Comparison of ENCODE assay signal across 9 cellular contexts in genomic region chr3:4825572-4826236, GRCh38.
DNase-seq lines count a peak whose midpoint lies in the region; ATAC-seq, FAIRE-seq and TF ChIP-seq lines count a peak whose summit lies in the region.
"Had no signal": no experiment of that assay in that cellular context is flagged by ENCODE, and none has a peak within 500 bp of the region (broad histone marks: within the 10 kb centered on the region; RNA-seq: fewer than 3 reads in every experiment).

No MANE protein-coding gene starts in this region.

- TF ChIP-seq CTCF in coronary artery (IDR thresholded peaks at IDR 0.05), result no peak

- H3K36me3 ChIP-seq in mucosa of stomach (ENCODE audit: control insufficient read depth, insufficient read depth, low read length), result no peaks in the 10 kb centered on the region

- peaks cover 49% of the 10 kb centered on the region for H3K4me1 ChIP-seq in mucosa of stomach (ENCODE audit: control insufficient read depth, insufficient read depth, low read length)

- no peaks in the 10 kb centered on the region for H3K27me3 ChIP-seq in mucosa of stomach (ENCODE audit: control insufficient read depth, insufficient read depth, low read length)

- ATAC-seq in Right ventricle myocardium inferior (peak; percentile 52), GM18519 (IDR thresholded peaks at IDR 0.05; ENCODE audit: low FRiP score, unreplicated experiment) (no peak), GM21786 (IDR thresholded peaks at IDR 0.05; ENCODE audit: unreplicated experiment) (no peak)

- peak overlapping the region; percentile 40 for H3K9ac ChIP-seq in mucosa of stomach (ENCODE audit: low read length)

- TF ChIP-seq POLR2A in H54 (IDR thresholded peaks at IDR 0.05; ENCODE audit: low read depth, low read length), result no peak

- intact Hi-C loops in Right ventricle myocardium inferior (cut with DNase I) (loop anchor here (1.0 to 5.0 kb wide), 3 partner anchors 53 to 153 kb away; no protein-coding TSS in a partner anchor), cardiac septum (cut with DNase I) (loop anchor here (1.0 to 5.0 kb wide), 6 partner anchors 53 to 232 kb away; no protein-coding TSS in a partner anchor)

- peak overlapping the region; percentile 33 for H3K4me3 ChIP-seq in coronary artery
- no peak overlapping the region for H3K4me3 ChIP-seq in mucosa of stomach (ENCODE audit: low read length)

- DNase-seq in Right ventricle myocardium inferior (ENCODE audit: missing footprints) (no peak), cardiac septum (ENCODE audit: low spot score) (no peak), coronary artery (ENCODE audit: low spot score) (no peak), H54 (ENCODE audit: insufficient read length, low spot score) (no peak), UCSD-AML1 (lab: John Stamatoyannopoulos, UW; ENCODE audit: unreplicated experiment) (no peak)
- DNase-seq: NCI-H2171 had no signal

- peak overlapping the region; percentile 80 to 92 for H3K27ac ChIP-seq in coronary artery

- FAIRE-seq in H54 (lab: Jason Lieb, UNC), result no peak

- no peaks in the 10 kb centered on the region for H3K9me3 ChIP-seq in mucosa of stomach (ENCODE audit: control insufficient read depth, low read length)
